26 cellular contexts compared by ENCODE assay signal in the genomic region with DNA sequence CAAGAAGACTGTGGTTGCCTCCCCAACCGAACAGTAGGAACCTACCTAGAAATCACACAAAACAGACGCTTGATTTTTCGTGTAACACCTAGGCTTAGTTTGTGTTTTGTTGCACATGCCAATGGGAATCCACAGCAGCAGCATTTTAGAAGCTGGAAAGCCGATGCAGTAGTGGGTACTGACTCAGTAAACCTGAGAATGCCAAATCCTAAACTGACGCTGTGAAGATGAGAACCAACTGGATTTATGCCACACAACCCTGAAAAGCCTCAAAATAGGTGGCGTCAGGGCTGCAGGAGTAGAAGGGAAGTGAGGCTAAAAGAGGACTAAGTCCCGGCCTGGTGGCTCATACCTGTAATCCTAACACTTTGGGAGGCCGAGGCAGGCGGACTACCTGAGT.
"Had no signal": no experiment of that assay in that cellular context is flagged by ENCODE, and none has a peak within 500 bp of the region (broad histone marks: within the 10 kb centered on the region; RNA-seq: fewer than 3 reads in every experiment).

No MANE protein-coding gene starts in this region.

- H3K27ac Mint-ChIP-seq: activated CD4-positive, alpha-beta memory T cell treated with anti-CD3 and anti-CD28 coated beads for 36 hours; activated CD4-positive, alpha-beta T cell treated with anti-CD3 and anti-CD28 coated beads, Interleukin-2, amount 10 ng/mL, durations not matched to agents 24 days and 14 days; activated naive CD4-positive, alpha-beta T cell treated with anti-CD3 and anti-CD28 coated beads for 36 hours; activated naive CD4-positive, alpha-beta T cell treated with anti-CD3 and anti-CD28 coated beads, Interleukin-2, amount 50 U/mL, for 72 hours; activated T-helper 1 cell treated with anti-CD3 and anti-CD28 coated beads, Interleukin-12 subunit alpha, Interleukin-12 subunit beta, Interleukin-2, Interleukin-4 antibody, amounts not matched to agents 30 ng/mL and 10 ng/mL and 1 ng/mL, durations not matched to agents 14 hours and 24 hours and 36 hours; T-helper 1 cell treated with Interleukin-12 subunit alpha and Interleukin-12 subunit beta and Interleukin-4 antibody, amounts not matched to agents 30 μg/mL and 1 μg/mL, for 36 hours had no signal

- H3K27me3 ChIP-seq: adrenal gland, body of pancreas, breast epithelium, SJCRH30 had no signal

- H3K36me3 ChIP-seq: adrenal gland, breast epithelium, SJCRH30, WERI-Rb-1 had no signal

- H3K36me3 Mint-ChIP-seq: activated CD4-positive, alpha-beta memory T cell treated with anti-CD3 and anti-CD28 coated beads for 36 hours; activated naive CD4-positive, alpha-beta T cell treated with anti-CD3 and anti-CD28 coated beads, Interleukin-2, amount 50 U/mL, for 72 hours had no signal

- H3K9me3 Mint-ChIP-seq: activated CD4-positive, alpha-beta memory T cell treated with anti-CD3 and anti-CD28 coated beads for 36 hours; activated CD4-positive, alpha-beta T cell treated with anti-CD3 and anti-CD28 coated beads, Interleukin-2, amount 10 ng/mL, durations not matched to agents 24 days and 14 days; activated naive CD4-positive, alpha-beta T cell treated with anti-CD3 and anti-CD28 coated beads for 36 hours; activated naive CD4-positive, alpha-beta T cell treated with anti-CD3 and anti-CD28 coated beads, Interleukin-2, amount 50 U/mL, for 72 hours; activated T-cell treated with anti-CD3 and anti-CD28 coated beads, Interleukin-2, amount 50 U/mL, for 4 hours; activated T-helper 1 cell treated with anti-CD3 and anti-CD28 coated beads, Interleukin-12 subunit alpha, Interleukin-12 subunit beta, Interleukin-2, Interleukin-4 antibody, amounts not matched to agents 30 ng/mL and 10 ng/mL and 1 ng/mL, durations not matched to agents 14 hours and 24 hours and 36 hours; T-helper 1 cell treated with Interleukin-12 subunit alpha and Interleukin-12 subunit beta and Interleukin-4 antibody, amounts not matched to agents 30 μg/mL and 1 μg/mL, for 36 hours had no signal

- H3K27ac ChIP-seq: adrenal gland, body of pancreas, breast epithelium, SJCRH30, SK-N-MC, WERI-Rb-1 had no signal

- FAIRE-seq: astrocyte had no signal

- H3K4me1 ChIP-seq: adrenal gland, body of pancreas, breast epithelium, SJCRH30 had no signal

- ATAC-seq: activated naive CD4-positive, alpha-beta T cell treated with anti-CD3 and anti-CD28 coated beads, Interleukin-2, amount 50 U/mL, for 72 hours; body of pancreas; Panc1 had no signal

- DNase-seq: activated CD4-positive, alpha-beta memory T cell treated with anti-CD3 and anti-CD28 coated beads for 36 hours; activated CD4-positive, alpha-beta T cell treated with anti-CD3 and anti-CD28 coated beads, Interleukin-2, amount 10 ng/mL, durations not matched to agents 24 days and 14 days; activated CD8-positive, alpha-beta memory T cell treated with anti-CD3 and anti-CD28 coated beads, Interleukin-2, amount 50 U/mL, for 4 hours; activated gamma-delta T cell treated with Interleukin-2 at 50 U/mL for 16 hours; activated naive CD4-positive, alpha-beta T cell treated with anti-CD3 and anti-CD28 coated beads for 36 hours; activated T-cell treated with anti-CD3 and anti-CD28 coated beads for 4 hours; activated T-cell treated with anti-CD3 and anti-CD28 coated beads, Interleukin-2, amount 50 U/mL, for 4 hours; adrenal gland; body of pancreas; NCI-H1105 treated with DMSO at 0.1 percent for 48 hours; NCI-H1436; NCI-H1694; NCI-H1930; NCI-H345; NCI-H524 treated with DMSO at 0.1 percent for 48 hours; SHP77; SJCRH30; T-helper 9 cell; WERI-Rb-1 had no signal

- H3K9me3 ChIP-seq: adrenal gland, body of pancreas, breast epithelium, SJCRH30 had no signal

- H3K4me3 Mint-ChIP-seq: activated CD4-positive, alpha-beta memory T cell treated with anti-CD3 and anti-CD28 coated beads for 36 hours; activated CD4-positive, alpha-beta T cell treated with anti-CD3 and anti-CD28 coated beads, Interleukin-2, amount 10 ng/mL, durations not matched to agents 24 days and 14 days; activated naive CD4-positive, alpha-beta T cell treated with anti-CD3 and anti-CD28 coated beads for 36 hours; activated T-cell treated with anti-CD3 and anti-CD28 coated beads, Interleukin-2, amount 50 U/mL, for 4 hours; activated T-helper 1 cell treated with anti-CD3 and anti-CD28 coated beads, Interleukin-12 subunit alpha, Interleukin-12 subunit beta, Interleukin-2, Interleukin-4 antibody, amounts not matched to agents 30 ng/mL and 10 ng/mL and 1 ng/mL, durations not matched to agents 14 hours and 24 hours and 36 hours; T-helper 1 cell treated with Interleukin-12 subunit alpha and Interleukin-12 subunit beta and Interleukin-4 antibody, amounts not matched to agents 30 μg/mL and 1 μg/mL, for 36 hours had no signal

- H3K4me3 ChIP-seq: adrenal gland, body of pancreas, breast epithelium, SJCRH30, SK-N-MC had no signal
